29 cellular contexts compared by ENCODE assay signal in genomic region chr6:64310214-64310613, GRCh38.
"Had no signal": no experiment of that assay in that cellular context is flagged by ENCODE, and none has a peak within 500 bp of the region (broad histone marks: within the 10 kb centered on the region; RNA-seq: fewer than 3 reads in every experiment).

No MANE protein-coding gene starts in this region.

- DNase-seq: stimulated activated CD4-positive, alpha-beta T cell treated with anti-CD3 and anti-CD28 coated beads, Interleukin-2, amount 100 ng/mL, for 48 hours; stimulated activated CD4-positive, alpha-beta T cell treated with anti-CD3 and anti-CD28 coated beads, Interleukin-4, amount 100 ng/mL, for 1 hour; stimulated activated CD4-positive, alpha-beta T cell treated with anti-CD3 and anti-CD28 coated beads, Interleukin-4, amount 100 ng/mL, for 24 hours; stimulated activated CD4-positive, alpha-beta T cell treated with anti-CD3 and anti-CD28 coated beads, Interleukin-4, amount 100 ng/mL, for 4 hours; stimulated activated CD8-positive, alpha-beta memory T cell treated with anti-CD3 and anti-CD28 coated beads, Interleukin-4, amount 100 ng/mL, for 48 hours; stimulated activated naive B cell treated with anti-CD40 and anti-IgM and Interleukin-4, amounts not matched to agents 10 μg/mL and 1 μg/mL and 100 μg/mL, for 72 hours; stimulated activated naive CD4-positive, alpha-beta T cell; stimulated activated naive CD4-positive, alpha-beta T cell treated with Interleukin-2 at 50 U/mL for 16 hours; stimulated activated naive CD8-positive, alpha-beta T cell treated with anti-CD3 and anti-CD28 coated beads, Interleukin-15, amount 100 ng/mL, for 72 hours; stimulated activated naive CD8-positive, alpha-beta T cell treated with anti-CD3 and anti-CD28 coated beads, Interleukin-15, Interleukin-2, amounts not matched to agents 100 U/mL and 50 U/mL, for 24 hours; stomach; substantia nigra; testis; thyroid gland; tibial artery; transverse colon; trophoblast cell; upper lobe of left lung; upper lobe of right lung; uterus had no signal

- H3K4me3 ChIP-seq: stomach, suprapubic skin, testis, thoracic aorta, thyroid gland, tibial artery, tibial nerve, transverse colon, upper lobe of left lung, upper lobe of right lung, uterus, vagina had no signal

- FAIRE-seq: urothelium cell line had no signal

- H3K9me3 ChIP-seq: suprapubic skin, testis, thoracic aorta, thyroid gland, tibial artery, transverse colon, upper lobe of left lung, upper lobe of right lung, uterus, vagina had no signal

- H3K4me1 Mint-ChIP-seq: stimulated activated effector memory CD8-positive, alpha-beta T cell treated with anti-CD3 and anti-CD28 coated beads, Interleukin-12 subunit alpha, Interleukin-12 subunit beta, amount 100 ng/mL, for 72 hours; stimulated activated memory B cell treated with anti-CD40 and anti-IgM and Interleukin-4, amounts not matched to agents 10 μg/mL and 1 μg/mL and 100 μg/mL, for 72 hours; stimulated activated naive B cell treated with anti-CD40 and anti-IgM and Interleukin-4, amounts not matched to agents 10 μg/mL and 1 μg/mL and 100 μg/mL, for 72 hours; stimulated activated naive CD8-positive, alpha-beta T cell treated with anti-CD3 and anti-CD28 coated beads, Interleukin-15, amount 100 ng/mL, for 72 hours had no signal

- ATAC-seq: stimulated activated effector memory CD8-positive, alpha-beta T cell treated with anti-CD3 and anti-CD28 coated beads, Interleukin-12 subunit alpha, Interleukin-12 subunit beta, amount 100 ng/mL, for 72 hours; stimulated activated memory B cell treated with anti-CD40 and anti-IgM and Interleukin-4, amounts not matched to agents 10 μg/mL and 1 μg/mL and 100 μg/mL, for 72 hours; stimulated activated naive B cell treated with anti-CD40 and anti-IgM and Interleukin-4, amounts not matched to agents 10 μg/mL and 1 μg/mL and 100 μg/mL, for 72 hours; stimulated activated naive CD8-positive, alpha-beta T cell treated with anti-CD3 and anti-CD28 coated beads, Interleukin-15, amount 100 ng/mL, for 72 hours; stimulated activated naive CD8-positive, alpha-beta T cell treated with anti-CD3 and anti-CD28 coated beads, Interleukin-15, Interleukin-2, amounts not matched to agents 100 U/mL and 50 U/mL, for 24 hours; upper lobe of right lung had no signal

- H3K27me3 Mint-ChIP-seq: stimulated activated memory B cell treated with anti-CD40 and anti-IgM and Interleukin-4, amounts not matched to agents 10 μg/mL and 1 μg/mL and 100 μg/mL, for 72 hours; stimulated activated naive B cell treated with anti-CD40 and anti-IgM and Interleukin-4, amounts not matched to agents 10 μg/mL and 1 μg/mL and 100 μg/mL, for 72 hours; stimulated activated naive CD8-positive, alpha-beta T cell treated with anti-CD3 and anti-CD28 coated beads, Interleukin-15, amount 100 ng/mL, for 72 hours; stimulated activated naive CD8-positive, alpha-beta T cell treated with anti-CD3 and anti-CD28 coated beads, Interleukin-15, Interleukin-2, amounts not matched to agents 100 ng/mL and 50 ng/mL, for 24 hours; type B pancreatic cell had no signal

- H3K27me3 ChIP-seq: stomach, suprapubic skin, testis, thyroid gland, tibial artery, tibial nerve, transverse colon, upper lobe of left lung, upper lobe of right lung, uterus, vagina had no signal

- H3K27ac ChIP-seq: stomach, suprapubic skin, testis, thoracic aorta, thyroid gland, tibial artery, tibial nerve, transverse colon, upper lobe of left lung, upper lobe of right lung, uterus, vagina had no signal

- H3K4me3 Mint-ChIP-seq: stimulated activated effector memory CD8-positive, alpha-beta T cell treated with anti-CD3 and anti-CD28 coated beads, Interleukin-12 subunit alpha, Interleukin-12 subunit beta, amount 100 ng/mL, for 72 hours; stimulated activated memory B cell treated with anti-CD40 and anti-IgM and Interleukin-4, amounts not matched to agents 10 μg/mL and 1 μg/mL and 100 μg/mL, for 72 hours; stimulated activated naive B cell treated with anti-CD40 and anti-IgM and Interleukin-4, amounts not matched to agents 10 μg/mL and 1 μg/mL and 100 μg/mL, for 72 hours; stimulated activated naive CD8-positive, alpha-beta T cell treated with anti-CD3 and anti-CD28 coated beads, Interleukin-15, amount 100 ng/mL, for 72 hours; stimulated activated naive CD8-positive, alpha-beta T cell treated with anti-CD3 and anti-CD28 coated beads, Interleukin-15, Interleukin-2, amounts not matched to agents 100 ng/mL and 50 ng/mL, for 24 hours; type B pancreatic cell had no signal

- H3K27ac Mint-ChIP-seq: stimulated activated effector memory CD8-positive, alpha-beta T cell treated with anti-CD3 and anti-CD28 coated beads, Interleukin-12 subunit alpha, Interleukin-12 subunit beta, amount 100 ng/mL, for 72 hours; stimulated activated memory B cell treated with anti-CD40 and anti-IgM and Interleukin-4, amounts not matched to agents 10 μg/mL and 1 μg/mL and 100 μg/mL, for 72 hours; stimulated activated naive B cell treated with anti-CD40 and anti-IgM and Interleukin-4, amounts not matched to agents 10 μg/mL and 1 μg/mL and 100 μg/mL, for 72 hours; stimulated activated naive CD8-positive, alpha-beta T cell treated with anti-CD3 and anti-CD28 coated beads, Interleukin-15, amount 100 ng/mL, for 72 hours; stimulated activated naive CD8-positive, alpha-beta T cell treated with anti-CD3 and anti-CD28 coated beads, Interleukin-15, Interleukin-2, amounts not matched to agents 100 ng/mL and 50 ng/mL, for 24 hours; type B pancreatic cell had no signal

- H3K36me3 ChIP-seq: stomach, suprapubic skin, thoracic aorta, thyroid gland, tibial artery, tibial nerve, transverse colon, upper lobe of left lung, upper lobe of right lung, uterus, vagina had no signal

- H3K36me3 Mint-ChIP-seq: stimulated activated effector memory CD8-positive, alpha-beta T cell treated with anti-CD3 and anti-CD28 coated beads, Interleukin-12 subunit alpha, Interleukin-12 subunit beta, amount 100 ng/mL, for 72 hours; stimulated activated memory B cell treated with anti-CD40 and anti-IgM and Interleukin-4, amounts not matched to agents 10 μg/mL and 1 μg/mL and 100 μg/mL, for 72 hours; stimulated activated naive B cell treated with anti-CD40 and anti-IgM and Interleukin-4, amounts not matched to agents 10 μg/mL and 1 μg/mL and 100 μg/mL, for 72 hours had no signal

- H3K4me1 ChIP-seq: stomach, suprapubic skin, testis, thyroid gland, tibial artery, tibial nerve, transverse colon, upper lobe of left lung, upper lobe of right lung, uterus, vagina had no signal
